Comparison of ENCODE assay signal across 21 cellular contexts in genomic region chr2:50752228-50752627, GRCh38.
DNase-seq lines count a peak whose midpoint lies in the region; ATAC-seq, FAIRE-seq and TF ChIP-seq lines count a peak whose summit lies in the region.
"Had no signal": no experiment of that assay in that cellular context is flagged by ENCODE, and none has a peak within 500 bp of the region (broad histone marks: within the 10 kb centered on the region; RNA-seq: fewer than 3 reads in every experiment).

No MANE protein-coding gene starts in this region.

- TF ChIP-seq EP300 in ovary (IDR thresholded peaks at IDR 0.05), result no peak

- in situ Hi-C loops in G401 (cut with HindIII; ENCODE audit: low sequenced_read_pairs), result no loop called here

- H3K4me2 ChIP-seq in astrocyte (ENCODE audit: low read length), result no peak overlapping the region

- no peaks in the 10 kb centered on the region for H3K9me3 Mint-ChIP-seq in astrocyte (ENCODE audit: unreplicated experiment)
- H3K9me3 Mint-ChIP-seq in chondrocyte (ENCODE audit: low read depth), result no peaks in the 10 kb centered on the region

- H3K27me3 ChIP-seq in astrocyte (ENCODE audit: insufficient read depth, low read length) (no peaks in the 10 kb centered on the region), ovary (no peaks in the 10 kb centered on the region)

- no peak overlapping the region for H3K4me3 ChIP-seq in astrocyte (ENCODE audit: insufficient read depth, low read depth, low read length)
- H3K4me3 ChIP-seq in ovary, result no peak overlapping the region

- H3K4me1 Mint-ChIP-seq in astrocyte (ENCODE audit: low read depth, unreplicated experiment) (no peaks in the 10 kb centered on the region), chondrocyte (ENCODE audit: low read depth) (no peaks in the 10 kb centered on the region)
- H3K4me1 Mint-ChIP-seq: CD14-positive monocyte had no signal

- H4K20me1 ChIP-seq in astrocyte (ENCODE audit: insufficient read depth, low read length), result no peaks in the 10 kb centered on the region

- ATAC-seq in GM19463 (IDR thresholded peaks at IDR 0.05; ENCODE audit: unreplicated experiment), result no peak
- ATAC-seq: HCT116 had no signal

- H3K4me1 ChIP-seq in astrocyte (ENCODE audit: insufficient read depth, low read length) (no peaks in the 10 kb centered on the region), ovary (ENCODE audit: insufficient read depth) (no peaks in the 10 kb centered on the region)

- TF ChIP-seq POLR2A in ovary (IDR thresholded peaks at IDR 0.05), result no peak

- DNase-seq in G401 (ENCODE audit: low spot score), result peak; percentile 62
- peak; percentile 92 for DNase-seq in NCI-H1694 treated with DMSO at 0.1 percent for 48 hours (lab: John Stamatoyannopoulos, UW)
- peak; percentile 56 for DNase-seq in astrocyte (ENCODE audit: low read depth)
- peak; percentile 54 for DNase-seq in fibroblast of peridontal ligament (ENCODE audit: extremely low read depth)
- DNase-seq in chondrocyte (ENCODE audit: low spot score), result no peak
- no peak for DNase-seq in activated naive CD4-positive, alpha-beta T cell (lab: John Stamatoyannopoulos, UW)
- DNase-seq in ovary, result no peak
- DNase-seq: DMS153; GOT3; KBM-7; NCI-H1436; NCI-H2081 treated with DMSO at 0.1 percent for 48 hours; NCI-H226; NK-92 treated with Interleukin-12 subunit alpha and Interleukin-12 subunit beta, amount 100 ng/mL, for 24 hours; Right ventricle myocardium superior had no signal

- 80 to 91% (median 90%) methylated on average over 2 of the region's 2 CpGs for WGBS in ovary, 3 donors

- H3K27me3 Mint-ChIP-seq in astrocyte (ENCODE audit: low read depth, unreplicated experiment), result no peaks in the 10 kb centered on the region
- peaks cover 9% of the 10 kb centered on the region for H3K27me3 Mint-ChIP-seq in chondrocyte (ENCODE audit: low read depth)

- TF ChIP-seq CTCF in astrocyte (IDR thresholded peaks at IDR 0.05; ENCODE audit: insufficient read depth, low read depth, low read length) (no peak), chondrocyte (IDR thresholded peaks at IDR 0.05) (no peak), ovary (IDR thresholded peaks at IDR 0.05) (no peak)

- FAIRE-seq in astrocyte (lab: Jason Lieb, UNC), result no peak
- FAIRE-seq: GM12891, GM18507 had no signal

- no peaks in the 10 kb centered on the region for H3K36me3 Mint-ChIP-seq in astrocyte (ENCODE audit: low read depth, unreplicated experiment)
- H3K36me3 Mint-ChIP-seq in chondrocyte (ENCODE audit: low read depth), result no peaks in the 10 kb centered on the region
- H3K36me3 Mint-ChIP-seq: CD14-positive monocyte had no signal

- intact Hi-C loops in ovary (cut with DNase I), result no loop called here

- no peak overlapping the region for H3K4me3 Mint-ChIP-seq in astrocyte (ENCODE audit: unreplicated experiment)
- no peak overlapping the region for H3K4me3 Mint-ChIP-seq in chondrocyte (ENCODE audit: unreplicated experiment)
- H3K4me3 Mint-ChIP-seq: CD14-positive monocyte; T-helper 2 cell treated with Interferon-gamma antibody and Interleukin-4, amounts not matched to agents 5 μg/mL and 100 μg/mL, for 36 hours had no signal

- H3K27ac Mint-ChIP-seq in astrocyte (ENCODE audit: unreplicated experiment) (no peak overlapping the region), chondrocyte (ENCODE audit: unreplicated experiment) (no peak overlapping the region)
- H3K27ac Mint-ChIP-seq: CD14-positive monocyte; T-helper 2 cell treated with Interferon-gamma antibody and Interleukin-4, amounts not matched to agents 5 μg/mL and 100 μg/mL, for 36 hours had no signal

- H3K79me2 ChIP-seq in astrocyte (ENCODE audit: insufficient read depth, low read length), result no peaks in the 10 kb centered on the region

- H2AFZ ChIP-seq in astrocyte (ENCODE audit: low read depth, low read length), result no peak overlapping the region

- H3K9me3 ChIP-seq in astrocyte (ENCODE audit: insufficient read depth, low read depth, low read length) (no peaks in the 10 kb centered on the region), ovary (no peaks in the 10 kb centered on the region)

- no peaks in the 10 kb centered on the region for H3K36me3 ChIP-seq in astrocyte (ENCODE audit: insufficient read depth, low read length)
- no peaks in the 10 kb centered on the region for H3K36me3 ChIP-seq in ovary

- H3K27ac ChIP-seq in astrocyte (ENCODE audit: low read depth, low read length), result no peak overlapping the region
- no peak overlapping the region for H3K27ac ChIP-seq in ovary

- H3K9ac ChIP-seq in astrocyte (ENCODE audit: low read length), result no peak overlapping the region

Comparison
In these comparisons a context has a peak if more than half of its experiments do, and no peak if none do; other contexts are left out.
1. DNase-seq: peak in G401 (single experiment), NCI-H1694 treated with DMSO at 0.1 percent for 48 hours (single experiment), astrocyte (single experiment) and fibroblast of peridontal ligament (single experiment); none in chondrocyte (single experiment), activated naive CD4-positive, alpha-beta T cell (0 of 4) and ovary (0 of 5).